ENCODE assay signal across 8 cellular contexts in genomic region chr17:40819528-40820125, GRCh38. TPM values are rescaled to one million over a fixed set of nuclear protein-coding genes. Genes with fewer than 3 reads are reported as not detected.
DNase-seq lines count a peak whose midpoint lies in the region; ATAC-seq and TF ChIP-seq lines count a peak whose summit lies in the region.

No MANE protein-coding gene starts in this region.

- ATAC-seq in omental fat pad (ENCODE audit: low FRiP score) (no peak), HG03280 (IDR thresholded peaks at IDR 0.05; ENCODE audit: unreplicated experiment) (no peak)

- TF ChIP-seq CTCF in testis (IDR thresholded peaks at IDR 0.05) (no peak), omental fat pad (IDR thresholded peaks at IDR 0.05) (no peak)

- peak; percentile 34 for DNase-seq in AG20443 (ENCODE audit: low spot score)
- DNase-seq in HuH-7.5 (ENCODE audit: low spot score) = peak; percentile 6
- peak; percentile 34 to 40 for DNase-seq in T47D (ENCODE audit: low read depth in 1 of 2, low spot score in 1 of 2)
- peak; percentile 33 for DNase-seq in left kidney (ENCODE audit: low read depth, low spot score)
- peak; percentile 33 for DNase-seq in testis
- no peak for DNase-seq in omental fat pad (ENCODE audit: low spot score)
- no peak for DNase-seq in Kasumi-1 (lab: John Stamatoyannopoulos, UW)

- H3K27me3 ChIP-seq in testis = no peaks in the 10 kb centered on the region

- H3K4me3 ChIP-seq in testis = peak overlapping the region; percentile 67 to 85

- no peak for TF ChIP-seq POLR2A in testis (IDR thresholded peaks at IDR 0.05)

- peak overlapping the region; percentile 84 to 97 for H3K27ac ChIP-seq in testis

- H3K36me3 ChIP-seq in testis (ENCODE audit: low read depth, missing control alignments) = no peaks in the 10 kb centered on the region

- 18 to 25% methylated on average over 9 of the region's 9 CpGs for WGBS in testis, 2 donors

- peaks cover 37% of the 10 kb centered on the region for H3K4me1 ChIP-seq in testis

- in situ Hi-C loops in T47D (cut with HindIII; ENCODE audit: low pct_unique_long_range_greater_than_20kb, low sequenced_read_pairs) = no loop called here

- H3K9me3 ChIP-seq in testis = no peaks in the 10 kb centered on the region

- intact Hi-C loops in testis (cut with DNase I; ENCODE audit: low total_unique reads) = no loop called here

RNA-seq across cellular contexts. Expression of gene KRT10, which starts 2.8 kb away (rescaled TPM):
- total RNA-seq in testis = 10 to 100 TPM; 22.1 to 25.8 TPM
- 69.4 TPM for polyA plus RNA-seq in testis (ENCODE audit: insufficient read depth, low read depth, low replicate concordance)
- total RNA-seq in omental fat pad = 10 to 100 TPM in 2 of 4 donors, 1 to 10 TPM in 2; 4.4 to 17.5 (median 10.8) TPM

RNA-seq across cellular contexts. Expression of gene KRT28, which starts 19.9 kb away (rescaled TPM):
- total RNA-seq in testis = under 1 TPM; 0.43 to 0.87 TPM
- 0.37 TPM for polyA plus RNA-seq in testis (ENCODE audit: insufficient read depth, low read depth, low replicate concordance)
- total RNA-seq in omental fat pad = not detected

RNA-seq across cellular contexts. Expression of gene KRT27, which starts 37.3 kb away (rescaled TPM):
- total RNA-seq in testis = 1 to 10 TPM in 1 of 2 donors, under 1 TPM in 1; 0.87 to 1.4 TPM
- polyA plus RNA-seq in testis (ENCODE audit: insufficient read depth, low read depth, low replicate concordance) = 0.58 TPM
- total RNA-seq in omental fat pad = not detected

RNA-seq across cellular contexts. Expression of gene KRT12, which starts 47.4 kb away (rescaled TPM):
- total RNA-seq in testis (under 1 TPM; 0.63 to 0.68 TPM), omental fat pad (not detected)
- 0.26 TPM for polyA plus RNA-seq in testis (ENCODE audit: insufficient read depth, low read depth, low replicate concordance)

RNA-seq across cellular contexts. Expression of gene KRT26, which starts 47.6 kb away (rescaled TPM):
- under 1 TPM; 0.62 to 0.79 TPM for total RNA-seq in testis
- 0.30 TPM for polyA plus RNA-seq in testis (ENCODE audit: insufficient read depth, low read depth, low replicate concordance)
- total RNA-seq in omental fat pad = not detected

Comparison
In these comparisons a context has a peak if more than half of its experiments do, and no peak if none do; other contexts are left out.
1. DNase-seq: peak in AG20443 (single experiment), HuH-7.5 (single experiment), T47D (2 of 2), left kidney (single experiment) and testis (single experiment); none in omental fat pad (single experiment) and Kasumi-1 (0 of 2).